19 cellular contexts compared by ENCODE assay signal in genomic region chr7:107494910-107495309, GRCh38. TPM values are rescaled to one million over a fixed set of nuclear protein-coding genes. Genes with fewer than 3 reads are reported as not detected.
"Had no signal": no experiment of that assay in that cellular context is flagged by ENCODE, and none has a peak within 500 bp of the region (broad histone marks: within the 10 kb centered on the region; RNA-seq: fewer than 3 reads in every experiment).

No MANE protein-coding gene starts in this region.

- H3K4me3 ChIP-seq: dorsolateral prefrontal cortex, ovary, right lobe of liver, stomach, vagina had no signal

- H3K27ac ChIP-seq: dorsolateral prefrontal cortex, ovary, right lobe of liver, stomach, vagina had no signal

- H3K36me3 ChIP-seq: ovary, right lobe of liver, stomach, vagina had no signal

- ATAC-seq: naive thymus-derived CD4-positive, alpha-beta T cell; right lobe of liver; stimulated activated effector memory CD8-positive, alpha-beta T cell treated with anti-CD3 and anti-CD28 coated beads, Interleukin-12 subunit alpha, Interleukin-12 subunit beta, amount 100 ng/mL, for 72 hours had no signal

- H3K9me3 ChIP-seq: ovary, right lobe of liver, stomach, vagina had no signal

- DNase-seq: activated B cell treated with CpG ODN at 0.5 μM for 24 hours; activated CD4-positive, alpha-beta memory T cell treated with anti-CD3 and anti-CD28 coated beads for 36 hours; activated CD4-positive, alpha-beta T cell treated with anti-CD3 and anti-CD28 coated beads for 4 hours; dorsolateral prefrontal cortex; foreskin melanocyte; head of caudate nucleus; mesenchymal stem cell; naive thymus-derived CD4-positive, alpha-beta T cell; ovary; right lobe of liver; stimulated activated CD4-positive, alpha-beta T cell treated with anti-CD3 and anti-CD28 coated beads, Interleukin-4, amount 100 ng/mL, for 1 hour; stomach; trophoblast cell had no signal

- H3K4me1 ChIP-seq: right lobe of liver, vagina had no signal

- H3K27me3 ChIP-seq: dorsolateral prefrontal cortex, ovary, right lobe of liver, stomach, vagina had no signal

RNA-seq across cellular contexts. Expression of gene GPR22, which starts 25.1 kb away (rescaled TPM):
- total RNA-seq: activated B cell treated with CpG ODN at 0.5 μM for 24 hours; activated CD4-positive, alpha-beta memory T cell treated with anti-CD3 and anti-CD28 coated beads for 36 hours; fibroblast of lung; kidney epithelial cell; liver; mucosa of gallbladder; naive thymus-derived CD4-positive, alpha-beta T cell; ovary; right lobe of liver had no signal
- polyA plus RNA-seq: fibroblast of lung, ovary had no signal
